In the genomic region with DNA sequence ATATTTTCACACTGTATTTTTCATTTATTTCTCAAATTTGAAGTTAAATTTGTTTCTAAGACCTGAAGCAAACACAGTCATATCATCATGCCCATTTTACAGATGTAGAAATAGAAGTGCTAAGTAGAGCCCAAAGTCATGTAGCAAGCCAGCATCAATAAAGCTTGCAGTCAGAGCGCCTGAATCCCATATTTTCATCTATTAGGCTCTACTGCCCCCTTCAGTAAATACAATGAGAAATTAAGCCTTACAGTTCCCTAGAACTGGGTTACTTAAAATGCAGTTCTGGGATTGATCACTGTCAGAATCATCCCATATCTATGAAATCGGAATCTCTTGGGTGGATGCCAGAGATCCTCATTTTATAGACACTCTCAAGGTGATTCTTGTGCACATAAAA, we compare ENCODE assay signal across 8 cellular contexts.
DNase-seq lines count a peak whose midpoint lies in the region; ATAC-seq and TF ChIP-seq lines count a peak whose summit lies in the region.

No MANE protein-coding gene starts in this region.

- no peaks in the 10 kb centered on the region for H3K27me3 ChIP-seq in cardiac muscle cell

- no peak for ATAC-seq in GM19023 (IDR thresholded peaks at IDR 0.05; ENCODE audit: unreplicated experiment)

- no peaks in the 10 kb centered on the region for H3K9me3 ChIP-seq in cardiac muscle cell (ENCODE audit: low read depth)

- H3K4me1 ChIP-seq in cardiac muscle cell (ENCODE audit: low read depth): no peaks in the 10 kb centered on the region

- H3K4me3 ChIP-seq in cardiac muscle cell: no peak overlapping the region

- TF ChIP-seq CTCF in cardiac muscle cell (IDR thresholded peaks at IDR 0.05; ENCODE audit: low read depth, low read length): peak; percentile 49

- DNase-seq in cardiac muscle cell (ENCODE audit: low read depth in 1 of 2, low spot score in 1 of 2) (peak; percentile 51 to 83), cardiac septum (ENCODE audit: low spot score) (no peak), NCI-H446 (lab: John Stamatoyannopoulos, UW) (peak; percentile 53 to 69), cerebellum (ENCODE audit: low spot score) (peak; percentile 62), myocyte (ENCODE audit: low read depth) (peak; percentile 58), middle frontal gyrus (ENCODE audit: extremely low spot score, low spot score) (no peak)
- DNase-seq in effector CD4-positive, alpha-beta T cell: no peak

- intact Hi-C loops in cardiac septum (cut with DNase I): loop anchor here (5.0 kb wide), 5 partner anchors 98 to 588 kb away; no protein-coding TSS in a partner anchor

- no peak overlapping the region for H3K27ac ChIP-seq in cardiac muscle cell

- no peaks in the 10 kb centered on the region for H3K36me3 ChIP-seq in cardiac muscle cell

Comparison
In these comparisons a context has a peak if more than half of its experiments do, and no peak if none do; other contexts are left out.
1. DNase-seq: peak in cardiac muscle cell (2 of 2), NCI-H446 (2 of 2), cerebellum (single experiment) and myocyte (single experiment); none in cardiac septum (single experiment), middle frontal gyrus (single experiment) and effector CD4-positive, alpha-beta T cell (single experiment).